In the genomic region with DNA sequence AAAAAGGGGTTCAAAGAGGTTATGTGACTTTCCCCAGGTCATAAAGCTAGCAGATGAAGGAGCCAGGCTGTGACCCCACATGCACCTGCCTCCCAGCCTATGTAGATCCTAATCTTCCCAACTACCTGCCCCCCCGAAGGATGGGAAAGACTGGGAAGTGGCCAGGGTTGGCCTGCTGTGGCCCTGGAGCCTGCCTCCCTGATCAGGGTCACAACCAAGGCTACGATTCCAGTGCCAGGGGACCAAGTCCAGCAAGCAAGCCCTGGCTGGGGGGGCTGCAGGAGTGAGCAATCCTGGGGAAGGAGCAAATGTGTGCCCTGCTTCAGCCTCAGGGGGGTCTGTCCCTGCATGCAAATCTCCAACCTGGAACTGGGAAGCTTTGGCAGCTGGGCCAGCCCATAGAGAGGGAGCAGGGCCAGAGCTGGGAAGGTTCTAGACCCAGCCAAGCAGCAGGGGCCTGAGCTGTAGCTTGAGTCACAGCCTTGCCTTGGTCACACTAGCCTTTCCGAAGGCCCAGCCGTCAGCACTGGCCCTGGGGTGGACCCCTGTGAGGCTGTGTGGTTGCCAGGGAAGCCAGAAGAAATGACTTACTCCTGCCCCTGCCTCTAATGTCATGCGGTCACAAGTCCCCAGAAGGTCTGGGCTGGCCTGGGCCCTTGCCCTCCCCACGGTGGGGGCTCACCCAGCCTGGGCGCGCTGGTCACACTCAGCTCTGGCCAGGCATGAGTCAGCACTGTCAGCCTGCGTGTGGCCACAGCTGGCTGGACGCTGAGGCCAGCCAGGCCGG, we compare ENCODE assay signal across 8 cellular contexts.
DNase-seq lines count a peak whose midpoint lies in the region; ATAC-seq and TF ChIP-seq lines count a peak whose summit lies in the region.

No MANE protein-coding gene starts in this region.

- WGBS in adrenal gland, 4 donors: 16 to 37% (median 22%) methylated on average over 4 to 11 of the region's 11 CpGs
- WGBS in heart right ventricle, 2 donors: 29 to 40% methylated on average over 11 of the region's 11 CpGs

- H3K4me3 Mint-ChIP-seq in activated CD4-positive, alpha-beta T cell treated with anti-CD3 and anti-CD28 coated beads, Interleukin-2, amount 10 ng/mL, durations not matched to agents 24 days and 14 days: peak overlapping the region; percentile 70

- no peak for TF ChIP-seq CTCF in adrenal gland (IDR thresholded peaks at IDR 0.05)
- TF ChIP-seq CTCF in heart right ventricle (IDR thresholded peaks at IDR 0.05): no peak

- no peaks in the 10 kb centered on the region for H3K9me3 Mint-ChIP-seq in activated CD4-positive, alpha-beta T cell treated with anti-CD3 and anti-CD28 coated beads, Interleukin-2, amount 10 ng/mL, durations not matched to agents 24 days and 14 days

- H3K27me3 Mint-ChIP-seq in activated CD4-positive, alpha-beta T cell treated with anti-CD3 and anti-CD28 coated beads, Interleukin-2, amount 10 ng/mL, durations not matched to agents 24 days and 14 days: peaks cover 4% of the 10 kb centered on the region

- intact Hi-C loops in activated CD4-positive, alpha-beta T cell treated with anti-CD3 and anti-CD28 coated beads, Interleukin-2, amount 10 ng/mL, durations not matched to agents 24 days and 14 days (cut with micrococcal nuclease): loop anchor here (5.0 to 10.0 kb wide), 5 partner anchors 75 to 945 kb away; partner anchors contain the start of genes POLR3A, PPIF and ZCCHC24
- intact Hi-C loops in adrenal gland (cut with DNase I) (loop anchor here in 1 of 2 donors (10.0 kb wide), 1 partner anchor 92 kb away; the partner anchor contains the start of gene ZMIZ1), heart right ventricle (cut with DNase I) (loop anchor here in 8 of 10 donors (5.0 to 10.0 kb wide), 6 partner anchors 92 to 225 kb away; partner anchors contain the start of gene ZMIZ1 (in 4 of the 8)), posterior vena cava (cut with DNase I) (loop anchor here in 1 of 2 donors (5.0 to 10.0 kb wide), 2 partner anchors 95 to 172 kb away; partner anchors contain the start of gene ZMIZ1)

- H3K4me1 Mint-ChIP-seq in activated CD4-positive, alpha-beta T cell treated with anti-CD3 and anti-CD28 coated beads, Interleukin-2, amount 10 ng/mL, durations not matched to agents 24 days and 14 days: peaks cover 31% of the 10 kb centered on the region

- no peaks in the 10 kb centered on the region for H3K27me3 ChIP-seq in adrenal gland
- no peaks in the 10 kb centered on the region for H3K27me3 ChIP-seq in heart right ventricle

- ATAC-seq in heart right ventricle (peak; percentile 61 to 83 (median 77)), GM18858 (IDR thresholded peaks at IDR 0.05; ENCODE audit: unreplicated experiment) (no peak)

- peak in 1 of 2 donors; percentile 63 for TF ChIP-seq POLR2A in adrenal gland (IDR thresholded peaks at IDR 0.05)

- no peak for DNase-seq in activated CD4-positive, alpha-beta T cell treated with anti-CD3 and anti-CD28 coated beads, Interleukin-2, amount 10 ng/mL, durations not matched to agents 24 days and 14 days
- no peak for DNase-seq in activated CD4-positive, alpha-beta T cell treated with anti-CD3 and anti-CD28 coated beads for 48 hours
- DNase-seq in adrenal gland: peak; percentile 88 to 95 (median 94)
- DNase-seq in heart right ventricle: peak; percentile 76 to 83
- DNase-seq in posterior vena cava (ENCODE audit: low spot score): peak; percentile 96
- no peak for DNase-seq in epidermal melanocyte (ENCODE audit: insufficient read length, low spot score)
- no peak for DNase-seq in T-helper 9 cell

- peak overlapping the region; percentile 92 to 100 (median 99) for H3K27ac ChIP-seq in adrenal gland
- H3K27ac ChIP-seq in heart right ventricle: peak overlapping the region; percentile 94 to 99 (median 96)

- H3K4me1 ChIP-seq in adrenal gland (replicated peaks in 1 of 2) (peaks cover 35 to 37% of the 10 kb centered on the region in 2 donors), heart right ventricle (peaks cover 12 to 36% (median 30%) of the 10 kb centered on the region in 9 donors)

- H3K36me3 ChIP-seq in adrenal gland (replicated peaks in 1 of 2) (no peaks in the 10 kb centered on the region), heart right ventricle (no peaks in the 10 kb centered on the region)

- H3K4me3 ChIP-seq in adrenal gland (no peak overlapping the region), heart right ventricle (peak overlapping the region in 4 of 10 donors; percentile 49 to 60 (median 56))

- H3K9me3 ChIP-seq in adrenal gland (replicated peaks in 1 of 3): no peaks in the 10 kb centered on the region
- no peaks in the 10 kb centered on the region for H3K9me3 ChIP-seq in heart right ventricle

- H3K36me3 Mint-ChIP-seq in activated CD4-positive, alpha-beta T cell treated with anti-CD3 and anti-CD28 coated beads, Interleukin-2, amount 10 ng/mL, durations not matched to agents 24 days and 14 days (ENCODE audit: low read depth): no peaks in the 10 kb centered on the region

- peak overlapping the region; percentile 91 for H3K27ac Mint-ChIP-seq in activated CD4-positive, alpha-beta T cell treated with anti-CD3 and anti-CD28 coated beads, Interleukin-2, amount 10 ng/mL, durations not matched to agents 24 days and 14 days

Comparison
In these comparisons a context has a peak if more than half of its experiments do, and no peak if none do; other contexts are left out.
1. DNase-seq: peak in adrenal gland (7 of 7), heart right ventricle (2 of 2) and posterior vena cava (single experiment); none in activated CD4-positive, alpha-beta T cell treated with anti-CD3 and anti-CD28 coated beads, Interleukin-2, amount 10 ng/mL, durations not matched to agents 24 days and 14 days (single experiment), activated CD4-positive, alpha-beta T cell treated with anti-CD3 and anti-CD28 coated beads for 48 hours (single experiment), epidermal melanocyte (single experiment) and T-helper 9 cell (single experiment).